Comparison of ENCODE assay signal across 2 cellular contexts in genomic region chr6:41503435-41503768, GRCh38.
TF ChIP-seq lines count a peak whose summit lies in the region.

No MANE protein-coding gene starts in this region.

TF ChIP-seq in Ishikawa, 13 proteins besides CTCF, POLR2A, EP300 and RAD21 (continued from another document):
- TF ChIP-seq REST (IDR thresholded peaks at IDR 0.05; ENCODE audit: low read depth), result no peak
- peak; percentile 47; the same call in 1 of the 2 replicates for TF ChIP-seq NFIC (IDR thresholded peaks at IDR 0.05)

TF ChIP-seq in H1, 55 proteins besides CTCF, POLR2A, EP300 and RAD21 (continued from another document):
- peak; percentile 23 for TF ChIP-seq CHD7 (IDR thresholded peaks at IDR 0.05; ENCODE audit: insufficient replicate concordance, low read length)
- TF ChIP-seq YY1 (IDR thresholded peaks at IDR 0.05; ENCODE audit: low read depth, low read length), result no peak
